ENCODE assay signal across 11 cellular contexts in genomic region chr12:97716356-97716755, GRCh38.
DNase-seq lines count a peak whose midpoint lies in the region; ATAC-seq and TF ChIP-seq lines count a peak whose summit lies in the region.
"Had no signal": no experiment of that assay in that cellular context is flagged by ENCODE, and none has a peak within 500 bp of the region (broad histone marks: within the 10 kb centered on the region; RNA-seq: fewer than 3 reads in every experiment).

No MANE protein-coding gene starts in this region.

- H3K4me1 ChIP-seq in heart right ventricle (no peaks in the 10 kb centered on the region), right atrium auricular region (no peaks in the 10 kb centered on the region), OCI-LY3 (ENCODE audit: low read length) (no peaks in the 10 kb centered on the region), upper lobe of right lung (no peaks in the 10 kb centered on the region)
- H3K4me1 ChIP-seq in naive thymus-derived CD4-positive, alpha-beta T cell (ENCODE audit: control insufficient read depth in 2 of 2, insufficient read depth in 2 of 2, low read length in 2 of 2): no peaks in the 10 kb centered on the region

- no peak overlapping the region for H3K9ac ChIP-seq in OCI-LY3 (ENCODE audit: low read length)

- H3K27me3 ChIP-seq in heart right ventricle (no peaks in the 10 kb centered on the region), right atrium auricular region (no peaks in the 10 kb centered on the region), OCI-LY3 (ENCODE audit: low read depth, low read length) (no peaks in the 10 kb centered on the region), upper lobe of right lung (no peaks in the 10 kb centered on the region)
- no peaks in the 10 kb centered on the region for H3K27me3 ChIP-seq in naive thymus-derived CD4-positive, alpha-beta T cell (ENCODE audit: control insufficient read depth in 2 of 2, insufficient read depth in 2 of 2, low read length in 2 of 2)

- DNase-seq in heart right ventricle (no peak), right atrium auricular region (ENCODE audit: low spot score) (no peak), fibroblast of villous mesenchyme (ENCODE audit: low read depth) (no peak), upper lobe of right lung (no peak), natural killer cell (no peak), G401 (ENCODE audit: low spot score) (no peak)
- no peak for DNase-seq in naive thymus-derived CD4-positive, alpha-beta T cell
- DNase-seq: activated gamma-delta T cell treated with Interleukin-2 at 50 U/mL for 16 hours; CD4-positive, alpha-beta memory T cell; MV-4-11 had no signal

- CTCF ChIA-PET in naive thymus-derived CD4-positive, alpha-beta T cell (lab: Charles Lee): no interaction called here

- no peak overlapping the region for H3K27ac Mint-ChIP-seq in natural killer cell
- no peak overlapping the region for H3K27ac Mint-ChIP-seq in naive thymus-derived CD4-positive, alpha-beta T cell
- H3K27ac Mint-ChIP-seq: CD4-positive, alpha-beta memory T cell had no signal

- no peaks in the 10 kb centered on the region for H4K20me1 ChIP-seq in OCI-LY3 (ENCODE audit: insufficient read depth, low read length)

- H3K4me1 Mint-ChIP-seq in natural killer cell: no peaks in the 10 kb centered on the region
- H3K4me1 Mint-ChIP-seq in naive thymus-derived CD4-positive, alpha-beta T cell: no peaks in the 10 kb centered on the region
- H3K4me1 Mint-ChIP-seq: CD4-positive, alpha-beta memory T cell had no signal

- H3K79me2 ChIP-seq in OCI-LY3 (ENCODE audit: low read length): no peaks in the 10 kb centered on the region

- POLR2A ChIA-PET in naive thymus-derived CD4-positive, alpha-beta T cell (lab: Charles Lee): no interaction called here

- H3K9me3 Mint-ChIP-seq in natural killer cell: peaks cover 12 to 26% of the 10 kb centered on the region in 2 donors
- H3K9me3 Mint-ChIP-seq in naive thymus-derived CD4-positive, alpha-beta T cell: peaks cover 1 to 17% (median 7%) of the 10 kb centered on the region in 11 donors

- H3K4me3 Mint-ChIP-seq in natural killer cell: no peak overlapping the region
- no peak overlapping the region for H3K4me3 Mint-ChIP-seq in naive thymus-derived CD4-positive, alpha-beta T cell
- H3K4me3 Mint-ChIP-seq: CD4-positive, alpha-beta memory T cell had no signal

- H3K36me3 ChIP-seq in heart right ventricle (no peaks in the 10 kb centered on the region), right atrium auricular region (no peaks in the 10 kb centered on the region), OCI-LY3 (replicated peaks; ENCODE audit: low read depth, low read length) (no peaks in the 10 kb centered on the region), upper lobe of right lung (no peaks in the 10 kb centered on the region)
- H3K36me3 ChIP-seq in naive thymus-derived CD4-positive, alpha-beta T cell (ENCODE audit: control insufficient read depth in 2 of 3, insufficient read depth in 3 of 3, low read length in 3 of 3): no peaks in the 10 kb centered on the region

- H3K9me3 ChIP-seq in heart right ventricle (peaks cover 0 to 7% (median 0%) of the 10 kb centered on the region in 11 donors), right atrium auricular region (no peaks in the 10 kb centered on the region), OCI-LY3 (ENCODE audit: insufficient read depth, low read length) (no peaks in the 10 kb centered on the region), upper lobe of right lung (no peaks in the 10 kb centered on the region)
- no peaks in the 10 kb centered on the region for H3K9me3 ChIP-seq in naive thymus-derived CD4-positive, alpha-beta T cell (ENCODE audit: control insufficient read depth in 2 of 3, low read length in 3 of 3)

- H3K27ac ChIP-seq in heart right ventricle: no peak overlapping the region
- no peak overlapping the region for H3K27ac ChIP-seq in right atrium auricular region
- no peak overlapping the region for H3K27ac ChIP-seq in OCI-LY3 (ENCODE audit: low read length)
- H3K27ac ChIP-seq in upper lobe of right lung: no peak overlapping the region
- H3K27ac ChIP-seq in naive thymus-derived CD4-positive, alpha-beta T cell (ENCODE audit: low read depth, low read length): no peak overlapping the region

- H3K4me3 ChIP-seq in heart right ventricle (no peak overlapping the region), right atrium auricular region (no peak overlapping the region), OCI-LY3 (ENCODE audit: low read length) (no peak overlapping the region), fibroblast of villous mesenchyme (ENCODE audit: low read depth, low read length) (no peak overlapping the region), upper lobe of right lung (no peak overlapping the region)
- no peak overlapping the region for H3K4me3 ChIP-seq in naive thymus-derived CD4-positive, alpha-beta T cell (ENCODE audit: low read length)

- in situ Hi-C loops in G401 (cut with HindIII; ENCODE audit: low sequenced_read_pairs): no loop called here

- ATAC-seq in heart right ventricle (no peak), upper lobe of right lung (no peak), natural killer cell (no peak)
- no peak for ATAC-seq in naive thymus-derived CD4-positive, alpha-beta T cell

- intact Hi-C loops in heart right ventricle (cut with DNase I): no loop called here
- intact Hi-C loops in upper lobe of right lung (cut with DNase I): no loop called here
- intact Hi-C loops in natural killer cell (cut with micrococcal nuclease): no loop called here
- intact Hi-C loops in naive thymus-derived CD4-positive, alpha-beta T cell (cut with micrococcal nuclease): no loop called here

- no peaks in the 10 kb centered on the region for H3K36me3 Mint-ChIP-seq in natural killer cell
- no peaks in the 10 kb centered on the region for H3K36me3 Mint-ChIP-seq in naive thymus-derived CD4-positive, alpha-beta T cell
- H3K36me3 Mint-ChIP-seq: CD4-positive, alpha-beta memory T cell had no signal

- 63 to 71% methylated on average over 1 of the region's 1 CpG for WGBS in heart right ventricle, 2 donors

- no peaks in the 10 kb centered on the region for H3K27me3 Mint-ChIP-seq in natural killer cell (ENCODE audit: low read depth in 2 of 2)
- peaks cover 0 to 9% (median 0%) of the 10 kb centered on the region in 5 donors for H3K27me3 Mint-ChIP-seq in naive thymus-derived CD4-positive, alpha-beta T cell
- H3K27me3 Mint-ChIP-seq: CD4-positive, alpha-beta memory T cell had no signal

- TF ChIP-seq CTCF in heart right ventricle (IDR thresholded peaks at IDR 0.05): peak in 6 of 9 donors; percentile 27 to 49 (median 38)
- peak in 1 of 2 donors; percentile 51 for TF ChIP-seq CTCF in right atrium auricular region (IDR thresholded peaks at IDR 0.05)
- TF ChIP-seq CTCF in OCI-LY3 (IDR thresholded peaks at IDR 0.05; ENCODE audit: low read depth, low read length): peak; percentile 39
- peak; percentile 17 for TF ChIP-seq CTCF in fibroblast of villous mesenchyme (IDR thresholded peaks at IDR 0.05; ENCODE audit: insufficient read depth, low read depth, low read length)
- TF ChIP-seq CTCF in upper lobe of right lung (IDR thresholded peaks at IDR 0.05): peak; percentile 36
- no peak for TF ChIP-seq CTCF in natural killer cell (IDR thresholded peaks at IDR 0.05)

- H2AFZ ChIP-seq in OCI-LY3 (ENCODE audit: low read depth, low read length): no peak overlapping the region

- no peak overlapping the region for H3K4me2 ChIP-seq in OCI-LY3 (ENCODE audit: low read length)
